Comparison of ENCODE assay signal across 9 cellular contexts in the genomic region with DNA sequence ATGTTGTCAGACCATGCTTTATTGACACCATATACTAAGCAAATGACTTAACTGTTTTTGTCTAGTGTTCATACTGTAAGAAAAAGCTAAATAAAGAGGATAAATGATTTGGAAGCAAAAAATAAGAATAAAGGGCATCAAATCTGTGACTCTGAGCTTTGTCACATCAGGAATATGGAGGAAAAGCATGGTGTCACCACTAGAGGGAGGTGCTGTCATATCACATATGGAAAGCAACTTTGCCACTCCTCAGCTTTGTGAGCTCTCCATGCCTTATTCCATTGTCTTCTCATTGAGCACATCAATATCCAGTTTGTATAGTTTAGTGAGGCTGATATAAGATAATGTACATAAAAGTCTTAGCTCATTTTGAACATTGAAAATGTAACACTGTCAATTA. TPM values are rescaled to one million over a fixed set of nuclear protein-coding genes. Genes with fewer than 3 reads are reported as not detected.
DNase-seq lines count a peak whose midpoint lies in the region; ATAC-seq and TF ChIP-seq lines count a peak whose summit lies in the region.
"Had no signal": no experiment of that assay in that cellular context is flagged by ENCODE, and none has a peak within 500 bp of the region (broad histone marks: within the 10 kb centered on the region; RNA-seq: fewer than 3 reads in every experiment).

No MANE protein-coding gene starts in this region.

- H3K27me3 Mint-ChIP-seq in WTC11 (ENCODE audit: low read depth): no peaks in the 10 kb centered on the region

- DNase-seq in SIG-M5 treated with dmso at 0.1 percent for 504 hours (lab: John Stamatoyannopoulos, UW; ENCODE audit: unreplicated experiment) (peak; percentile 3), SIG-M5 (lab: John Stamatoyannopoulos, UW) (no peak), LNCaP clone FGC (ENCODE audit: low read depth) (peak; percentile 21), WTC11 (ENCODE audit: low spot score) (peak; percentile 54), foreskin keratinocyte (peak in 1 of 2 donors; percentile 23), upper lobe of left lung (peak in 1 of 2 donors; percentile 50), NCI-H2171 (lab: John Stamatoyannopoulos, UW) (no peak)

- TF ChIP-seq POLR2A in upper lobe of left lung (IDR thresholded peaks at IDR 0.05): no peak

- peaks cover 13% of the 10 kb centered on the region for H3K9me3 Mint-ChIP-seq in WTC11

- no peaks in the 10 kb centered on the region for H3K36me3 ChIP-seq in upper lobe of left lung

- peaks cover 16% of the 10 kb centered on the region for H3K4me1 Mint-ChIP-seq in WTC11

- TF ChIP-seq CTCF in LNCaP clone FGC (IDR thresholded peaks at IDR 0.05; ENCODE audit: control insufficient read depth, extremely low read depth, insufficient read depth) (peak; percentile 47), WTC11 (IDR thresholded peaks at IDR 0.05) (peak; percentile 72), foreskin keratinocyte (conservative IDR thresholded peaks at IDR 0.05) (peak; percentile 65), upper lobe of left lung (IDR thresholded peaks at IDR 0.05) (peak in 5 of 6 experiments; percentile 15 to 85 (median 63))

- H3K4me3 Mint-ChIP-seq in WTC11: no peak overlapping the region

- POLR2A ChIA-PET in WTC11 (lab: Charles Lee): no interaction called here

- H3K27ac ChIP-seq in foreskin keratinocyte (no peak overlapping the region), upper lobe of left lung (no peak overlapping the region)
- H3K27ac ChIP-seq: VCaP had no signal

- H3K9me3 ChIP-seq in upper lobe of left lung: no peaks in the 10 kb centered on the region

- H3K4me1 ChIP-seq in foreskin keratinocyte: no peaks in the 10 kb centered on the region
- H3K4me1 ChIP-seq in upper lobe of left lung: no peaks in the 10 kb centered on the region

- H3K27me3 ChIP-seq in foreskin keratinocyte (peaks cover 2% of the 10 kb centered on the region), upper lobe of left lung (no peaks in the 10 kb centered on the region)

- peak; percentile 81 for ATAC-seq in WTC11
- ATAC-seq in foreskin keratinocyte: peak; percentile 46
- peak in 1 of 2 donors; percentile 55 for ATAC-seq in upper lobe of left lung (ENCODE audit: low FRiP score in 2 of 2)
- ATAC-seq in HG02970 (IDR thresholded peaks at IDR 0.05; ENCODE audit: low FRiP score, unreplicated experiment): no peak

- CTCF ChIA-PET in WTC11 (lab: Charles Lee): interaction anchor here (0.5 to 1.2 kb wide), 44 partner anchors 13 to 1506 kb away, joined by 3 to 43 read pairs (median 4); a partner anchor contains a TSS

- peaks cover 5% of the 10 kb centered on the region for H3K36me3 Mint-ChIP-seq in WTC11

- no peak for TF ChIP-seq EP300 in upper lobe of left lung (IDR thresholded peaks at IDR 0.05)

- no peak overlapping the region for H3K4me3 ChIP-seq in LNCaP clone FGC (ENCODE audit: low read depth, low read length)
- no peak overlapping the region for H3K4me3 ChIP-seq in upper lobe of left lung

- H3K27ac Mint-ChIP-seq in WTC11: no peak overlapping the region

TF ChIP-seq in WTC11, 78 proteins besides CTCF, POLR2A, EP300 and RAD21 (continues in another document):
- TF ChIP-seq SMAD4 (CRISPR knock-in tag; IDR thresholded peaks at IDR 0.05) (no peak), NR1H2 (CRISPR knock-in tag; IDR thresholded peaks at IDR 0.05) (no peak), SOX15 (CRISPR knock-in tag; IDR thresholded peaks at IDR 0.05) (no peak), NR3C1 (CRISPR knock-in tag; conservative IDR thresholded peaks at IDR 0.05; ENCODE audit: low read depth) (no peak), ZNF263 (CRISPR knock-in tag; IDR thresholded peaks at IDR 0.05; ENCODE audit: low read depth) (no peak), ZNF423 (CRISPR knock-in tag; IDR thresholded peaks at IDR 0.05) (no peak)
- TF ChIP-seq, protein P1, sequence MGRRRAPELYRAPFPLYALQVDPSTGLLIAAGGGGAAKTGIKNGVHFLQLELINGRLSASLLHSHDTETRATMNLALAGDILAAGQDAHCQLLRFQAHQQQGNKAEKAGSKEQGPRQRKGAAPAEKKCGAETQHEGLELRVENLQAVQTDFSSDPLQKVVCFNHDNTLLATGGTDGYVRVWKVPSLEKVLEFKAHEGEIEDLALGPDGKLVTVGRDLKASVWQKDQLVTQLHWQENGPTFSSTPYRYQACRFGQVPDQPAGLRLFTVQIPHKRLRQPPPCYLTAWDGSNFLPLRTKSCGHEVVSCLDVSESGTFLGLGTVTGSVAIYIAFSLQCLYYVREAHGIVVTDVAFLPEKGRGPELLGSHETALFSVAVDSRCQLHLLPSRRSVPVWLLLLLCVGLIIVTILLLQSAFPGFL (CRISPR knock-in tag; IDR thresholded peaks at IDR 0.05; ENCODE audit: borderline replicate concordance): no peak
- TF ChIP-seq, protein P2, sequence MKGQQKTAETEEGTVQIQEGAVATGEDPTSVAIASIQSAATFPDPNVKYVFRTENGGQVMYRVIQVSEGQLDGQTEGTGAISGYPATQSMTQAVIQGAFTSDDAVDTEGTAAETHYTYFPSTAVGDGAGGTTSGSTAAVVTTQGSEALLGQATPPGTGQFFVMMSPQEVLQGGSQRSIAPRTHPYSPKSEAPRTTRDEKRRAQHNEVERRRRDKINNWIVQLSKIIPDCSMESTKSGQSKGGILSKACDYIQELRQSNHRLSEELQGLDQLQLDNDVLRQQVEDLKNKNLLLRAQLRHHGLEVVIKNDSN (CRISPR knock-in tag; IDR thresholded peaks at IDR 0.05): no peak
- TF ChIP-seq, protein P3, sequence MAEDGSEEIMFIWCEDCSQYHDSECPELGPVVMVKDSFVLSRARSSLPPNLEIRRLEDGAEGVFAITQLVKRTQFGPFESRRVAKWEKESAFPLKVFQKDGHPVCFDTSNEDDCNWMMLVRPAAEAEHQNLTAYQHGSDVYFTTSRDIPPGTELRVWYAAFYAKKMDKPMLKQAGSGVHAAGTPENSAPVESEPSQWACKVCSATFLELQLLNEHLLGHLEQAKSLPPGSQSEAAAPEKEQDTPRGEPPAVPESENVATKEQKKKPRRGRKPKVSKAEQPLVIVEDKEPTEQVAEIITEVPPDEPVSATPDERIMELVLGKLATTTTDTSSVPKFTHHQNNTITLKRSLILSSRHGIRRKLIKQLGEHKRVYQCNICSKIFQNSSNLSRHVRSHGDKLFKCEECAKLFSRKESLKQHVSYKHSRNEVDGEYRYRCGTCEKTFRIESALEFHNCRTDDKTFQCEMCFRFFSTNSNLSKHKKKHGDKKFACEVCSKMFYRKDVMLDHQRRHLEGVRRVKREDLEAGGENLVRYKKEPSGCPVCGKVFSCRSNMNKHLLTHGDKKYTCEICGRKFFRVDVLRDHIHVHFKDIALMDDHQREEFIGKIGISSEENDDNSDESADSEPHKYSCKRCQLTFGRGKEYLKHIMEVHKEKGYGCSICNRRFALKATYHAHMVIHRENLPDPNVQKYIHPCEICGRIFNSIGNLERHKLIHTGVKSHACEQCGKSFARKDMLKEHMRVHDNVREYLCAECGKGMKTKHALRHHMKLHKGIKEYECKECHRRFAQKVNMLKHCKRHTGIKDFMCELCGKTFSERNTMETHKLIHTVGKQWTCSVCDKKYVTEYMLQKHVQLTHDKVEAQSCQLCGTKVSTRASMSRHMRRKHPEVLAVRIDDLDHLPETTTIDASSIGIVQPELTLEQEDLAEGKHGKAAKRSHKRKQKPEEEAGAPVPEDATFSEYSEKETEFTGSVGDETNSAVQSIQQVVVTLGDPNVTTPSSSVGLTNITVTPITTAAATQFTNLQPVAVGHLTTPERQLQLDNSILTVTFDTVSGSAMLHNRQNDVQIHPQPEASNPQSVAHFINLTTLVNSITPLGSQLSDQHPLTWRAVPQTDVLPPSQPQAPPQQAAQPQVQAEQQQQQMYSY (CRISPR knock-in tag; IDR thresholded peaks at IDR 0.05): no peak
- TF ChIP-seq, protein P4, sequence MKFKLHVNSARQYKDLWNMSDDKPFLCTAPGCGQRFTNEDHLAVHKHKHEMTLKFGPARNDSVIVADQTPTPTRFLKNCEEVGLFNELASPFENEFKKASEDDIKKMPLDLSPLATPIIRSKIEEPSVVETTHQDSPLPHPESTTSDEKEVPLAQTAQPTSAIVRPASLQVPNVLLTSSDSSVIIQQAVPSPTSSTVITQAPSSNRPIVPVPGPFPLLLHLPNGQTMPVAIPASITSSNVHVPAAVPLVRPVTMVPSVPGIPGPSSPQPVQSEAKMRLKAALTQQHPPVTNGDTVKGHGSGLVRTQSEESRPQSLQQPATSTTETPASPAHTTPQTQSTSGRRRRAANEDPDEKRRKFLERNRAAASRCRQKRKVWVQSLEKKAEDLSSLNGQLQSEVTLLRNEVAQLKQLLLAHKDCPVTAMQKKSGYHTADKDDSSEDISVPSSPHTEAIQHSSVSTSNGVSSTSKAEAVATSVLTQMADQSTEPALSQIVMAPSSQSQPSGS (CRISPR knock-in tag; IDR thresholded peaks at IDR 0.05; ENCODE audit: borderline replicate concordance, low read depth): no peak

RNA-seq across cellular contexts. Expression of a gene that starts 20.8 kb away (rescaled TPM):
- 0.20 to 0.44 TPM in 2 of 3 replicates, not detected in the other for total RNA-seq in WTC11 (2021)
- total RNA-seq in foreskin keratinocyte: 16.8 and 17.1 TPM in 2 replicates
- polyA plus RNA-seq in foreskin keratinocyte: 5.7 and 6.6 TPM in 2 replicates
- total RNA-seq in upper lobe of left lung: 100 to 1,000 TPM in 1 of 6 donors, 10 to 100 TPM in 5; 19.4 to 104 (median 53.1) TPM

RNA-seq across cellular contexts. Expression of a gene that starts 40.1 kb away (rescaled TPM):
- total RNA-seq in WTC11 (2021): 0.24 to 0.69 TPM (median 0.46 TPM) in 3 replicates
- total RNA-seq in foreskin keratinocyte: 0.10 and 0.11 TPM in 2 replicates
- 0.09 and 0.11 TPM in 2 replicates for polyA plus RNA-seq in foreskin keratinocyte
- 100 to 1,000 TPM in 1 of 6 donors, 10 to 100 TPM in 5; 41.0 to 124 (median 54.9) TPM for total RNA-seq in upper lobe of left lung

Comparison
In these comparisons a context has a peak if more than half of its experiments do, and no peak if none do; other contexts are left out.
1. DNase-seq: peak in SIG-M5 treated with dmso at 0.1 percent for 504 hours (single experiment), LNCaP clone FGC (single experiment) and WTC11 (single experiment); none in SIG-M5 (single experiment) and NCI-H2171 (single experiment).
2. RNA of a gene that starts 20.8 kb away (total RNA-seq): 19.4 to 104 TPM in upper lobe of left lung and 16.8 to 17.1 TPM in foreskin keratinocyte; 0.20 to 0.44 TPM in WTC11; every median in the first group is over 10 times any median in the second.
3. RNA of a gene that starts 40.1 kb away (total RNA-seq): 41.0 to 124 TPM in upper lobe of left lung; 0.24 to 0.69 TPM in WTC11 and 0.10 to 0.11 TPM in foreskin keratinocyte; every median in the first group is over 10 times any median in the second.
4. Peak in every context shown above with its lines, with median percentiles within 50 percentile points of each other: CTCF ChIP-seq.